8 cellular contexts compared by ENCODE assay signal in genomic region chr13:41263261-41263971, GRCh38. TPM values are rescaled to one million over a fixed set of nuclear protein-coding genes. Genes with fewer than 3 reads are reported as not detected.
A peak's percentile ranks its signal among the peaks of the same experiment; 100 is the strongest.
DNase-seq lines count a peak whose midpoint lies in the region; ATAC-seq, FAIRE-seq and TF ChIP-seq lines count a peak whose summit lies in the region.

TSS of gene MTRF1 (minus strand) at chr13:41263576. CDS start at chr13:41260907, 2,669 bp downstream.

- TF ChIP-seq CTCF in AG09309 (IDR thresholded peaks at IDR 0.05; ENCODE audit: control insufficient read depth, insufficient read depth, low read depth, low read length, missing control alignments), result no peak
- no peak for TF ChIP-seq CTCF in kidney (IDR thresholded peaks at IDR 0.05; ENCODE audit: borderline replicate concordance, extremely low read depth, insufficient read depth)

- peak within 1 kb of the TSS; percentile 93 for H3K4me3 Mint-ChIP-seq in central memory CD8-positive, alpha-beta T cell

- peak within 1 kb of the TSS; percentile 66 to 72 for H3K9ac ChIP-seq in kidney (ENCODE audit: low read length in 2 of 2)

- H3K27me3 Mint-ChIP-seq in central memory CD8-positive, alpha-beta T cell, result no peaks in the 10 kb centered on the region

- no peaks in the 10 kb centered on the region for H3K4me1 ChIP-seq in kidney (ENCODE audit: control insufficient read depth in 1 of 2, insufficient read depth in 1 of 2, low read depth in 1 of 2, low read length in 2 of 2)

- no peak for FAIRE-seq in kidney (lab: Jason Lieb, UNC)

- peak within 1 kb of the TSS; percentile 71 to 77 for H3K27ac ChIP-seq in kidney (ENCODE audit: low read depth in 2 of 2, low read length in 2 of 2)

- peaks cover 0 to 2% of the 10 kb centered on the region in 2 donors for H3K9me3 ChIP-seq in kidney (ENCODE audit: control insufficient read depth in 1 of 2, low read length in 2 of 2)

- H3K9me3 Mint-ChIP-seq in central memory CD8-positive, alpha-beta T cell, result peaks cover 2% of the 10 kb centered on the region

- H3K27ac Mint-ChIP-seq in central memory CD8-positive, alpha-beta T cell (ENCODE audit: low read depth), result peak within 1 kb of the TSS; percentile 97

- intact Hi-C loops in kidney (cut with DNase I), result no loop called here

- H3K36me3 Mint-ChIP-seq in central memory CD8-positive, alpha-beta T cell (ENCODE audit: insufficient read depth), result peaks cover 25% of the 10 kb centered on the region

- H3K4me3 ChIP-seq in AG09309 (ENCODE audit: control insufficient read depth, low read depth, low read length) (peak within 1 kb of the TSS; percentile 65), kidney (ENCODE audit: low read length in 2 of 2) (peak within 1 kb of the TSS; percentile 89 to 90)

- H3K4me1 Mint-ChIP-seq in central memory CD8-positive, alpha-beta T cell, result peaks cover 7% of the 10 kb centered on the region

- peak; percentile 25 for DNase-seq in AG09309 (ENCODE audit: low read depth)
- peak; percentile 71 for DNase-seq in NCI-H226
- peak; percentile 70 for DNase-seq in activated CD4-positive, CD25-positive, alpha-beta regulatory T cell treated with anti-CD3 and anti-CD28 coated beads, Interleukin-2, amount 50 U/mL, for 16 hours (ENCODE audit: low read depth, low spot score)
- peak; percentile 74 to 76 for DNase-seq in central memory CD8-positive, alpha-beta T cell (ENCODE audit: low spot score in 2 of 2)
- DNase-seq in kidney, result peak; percentile 90
- DNase-seq in stimulated activated CD4-positive, alpha-beta T cell treated with anti-CD3 and anti-CD28 coated beads, Interleukin-15, amount 100 ng/mL, for 24 hours, result peak; percentile 87

- ATAC-seq in GM19023 (IDR thresholded peaks at IDR 0.05; ENCODE audit: unreplicated experiment) (peak; percentile 98), HG03196 (IDR thresholded peaks at IDR 0.05; ENCODE audit: unreplicated experiment) (peak; percentile 95)
- ATAC-seq in central memory CD8-positive, alpha-beta T cell (replicated peaks; ENCODE audit: extremely low read depth, poor library complexity, severe bottlenecking), result peak; percentile 91

- peaks cover 0 to 14% of the 10 kb centered on the region in 2 donors for H3K36me3 ChIP-seq in kidney (ENCODE audit: control insufficient read depth in 1 of 2, insufficient read depth in 2 of 2, low read length in 2 of 2)

RNA-seq across cellular contexts. Expression of gene MTRF1, which starts in this region (rescaled TPM):
- total RNA-seq in kidney, result 11.8 TPM
- polyA plus RNA-seq in kidney (ENCODE audit: insufficient read depth, low read depth, low replicate concordance), result 11.3 TPM

Comparison
In these comparisons a context has a peak if more than half of its experiments do, and no peak if none do; other contexts are left out.
1. Peak in every context shown above with its lines: DNase-seq, ATAC-seq, H3K4me3 ChIP-seq and H3K27ac ChIP-seq.
2. DNase-seq: peak in every context shown above with its lines; median percentile 90 in kidney; 87 in stimulated activated CD4-positive, alpha-beta T cell treated with anti-CD3 and anti-CD28 coated beads, Interleukin-15, amount 100 ng/mL, for 24 hours; 75 in central memory CD8-positive, alpha-beta T cell; 71 in NCI-H226; 70 in activated CD4-positive, CD25-positive, alpha-beta regulatory T cell treated with anti-CD3 and anti-CD28 coated beads, Interleukin-2, amount 50 U/mL, for 16 hours; 25 in AG09309.